In genomic region chr9:116701940-116702642, GRCh38 we compare ENCODE assay signal across 19 cellular contexts. TPM values are rescaled to one million over a fixed set of nuclear protein-coding genes. Genes with fewer than 3 reads are reported as not detected.
DNase-seq lines count a peak whose midpoint lies in the region; ATAC-seq and TF ChIP-seq lines count a peak whose summit lies in the region.
"Had no signal": no experiment of that assay in that cellular context is flagged by ENCODE, and none has a peak within 500 bp of the region (broad histone marks: within the 10 kb centered on the region; RNA-seq: fewer than 3 reads in every experiment).

No MANE protein-coding gene starts in this region.

- ATAC-seq in activated CD4-positive, alpha-beta T cell treated with anti-CD3 and anti-CD28 coated beads for 36 hours: peak; percentile 50
- peak in 2 of 4 experiments; percentile 42 to 61 for ATAC-seq in T-cell (replicated peaks in 1 of 4)
- ATAC-seq in foreskin keratinocyte: peak; percentile 55
- ATAC-seq: body of pancreas had no signal

- no peaks in the 10 kb centered on the region for H3K27me3 Mint-ChIP-seq in activated CD4-positive, alpha-beta T cell treated with anti-CD3 and anti-CD28 coated beads for 36 hours
- H3K27me3 Mint-ChIP-seq in T-cell: no peaks in the 10 kb centered on the region
- H3K27me3 Mint-ChIP-seq: activated naive CD8-positive, alpha-beta T cell treated with anti-CD3 and anti-CD28 coated beads, Interleukin-2, amount 10 ng/mL, durations not matched to agents 7 days and 5 days had no signal

- peaks cover 61% of the 10 kb centered on the region for H3K36me3 Mint-ChIP-seq in activated CD4-positive, alpha-beta T cell treated with anti-CD3 and anti-CD28 coated beads for 36 hours (ENCODE audit: low read depth)
- H3K36me3 Mint-ChIP-seq in T-cell: peaks cover 65% of the 10 kb centered on the region

- POLR2A ChIA-PET in activated CD4-positive, alpha-beta T cell treated with anti-CD3 and anti-CD28 coated beads for 36 hours (lab: Charles Lee): no interaction called here
- POLR2A ChIA-PET in T-cell (lab: Charles Lee): no interaction called here

- H3K9me3 Mint-ChIP-seq in activated CD4-positive, alpha-beta T cell treated with anti-CD3 and anti-CD28 coated beads for 36 hours (ENCODE audit: low read depth): peaks cover 17% of the 10 kb centered on the region
- peaks cover 0 to 5% (median 2%) of the 10 kb centered on the region in 3 donors for H3K9me3 Mint-ChIP-seq in T-cell
- H3K9me3 Mint-ChIP-seq: nephron progenitor cell had no signal

- no peak for TF ChIP-seq CTCF in foreskin keratinocyte (conservative IDR thresholded peaks at IDR 0.05)

- no peaks in the 10 kb centered on the region for H3K27me3 ChIP-seq in foreskin keratinocyte
- H3K27me3 ChIP-seq: body of pancreas had no signal

- H3K4me3 Mint-ChIP-seq in activated CD4-positive, alpha-beta T cell treated with anti-CD3 and anti-CD28 coated beads for 36 hours: no peak overlapping the region
- peak overlapping the region in 2 of 3 donors; percentile 29 to 33 for H3K4me3 Mint-ChIP-seq in T-cell
- H3K4me3 Mint-ChIP-seq: activated naive CD8-positive, alpha-beta T cell treated with anti-CD3 and anti-CD28 coated beads, Interleukin-2, amount 10 ng/mL, durations not matched to agents 7 days and 5 days; nephron progenitor cell had no signal

- H3K4me1 Mint-ChIP-seq in activated CD4-positive, alpha-beta T cell treated with anti-CD3 and anti-CD28 coated beads for 36 hours: peaks cover 31% of the 10 kb centered on the region
- H3K4me1 Mint-ChIP-seq in T-cell: peaks cover 23 to 31% (median 28%) of the 10 kb centered on the region in 3 donors
- H3K4me1 Mint-ChIP-seq: nephron progenitor cell had no signal

- no peak for DNase-seq in activated CD4-positive, alpha-beta T cell treated with anti-CD3 and anti-CD28 coated beads for 36 hours
- no peak for DNase-seq in activated CD4-positive, alpha-beta T cell treated with anti-CD3 and anti-CD28 coated beads, Interleukin-2, amount 50 U/mL, for 1 hour
- DNase-seq in EL: peak; percentile 31
- DNase-seq in T-cell: no peak
- DNase-seq in foreskin keratinocyte: peak; percentile 42 to 77
- no peak for DNase-seq in activated CD8-positive, alpha-beta memory T cell treated with anti-CD3 and anti-CD28 coated beads, Interleukin-2, amount 50 U/mL, for 48 hours
- DNase-seq in head of caudate nucleus: no peak
- no peak for DNase-seq in COR-L47 (lab: John Stamatoyannopoulos, UW)
- DNase-seq: activated naive CD8-positive, alpha-beta T cell treated with anti-CD3 and anti-CD28 coated beads, Interleukin-2, amount 10 ng/mL, durations not matched to agents 7 days and 5 days; body of pancreas; cortex of kidney; foreskin fibroblast; kidney glomerular epithelial cell; NCI-H82; nephron progenitor cell; posterior cingulate gyrus; stimulated activated CD4-positive, alpha-beta T cell treated with anti-CD3 and anti-CD28 coated beads, Interleukin-2, amount 100 ng/mL, for 48 hours; T1000 had no signal

- CTCF ChIA-PET in activated CD4-positive, alpha-beta T cell treated with anti-CD3 and anti-CD28 coated beads for 36 hours (lab: Charles Lee): no interaction called here
- CTCF ChIA-PET in T-cell (lab: Charles Lee): no interaction called here

- intact Hi-C loops in activated CD4-positive, alpha-beta T cell treated with anti-CD3 and anti-CD28 coated beads for 36 hours (cut with DNase I, micrococcal nuclease): no loop called here
- intact Hi-C loops in head of caudate nucleus (cut with DNase I): no loop called here

- H3K4me1 ChIP-seq in foreskin keratinocyte: peaks cover 25% of the 10 kb centered on the region

- H3K27ac ChIP-seq in foreskin keratinocyte: peak overlapping the region; percentile 8
- H3K27ac ChIP-seq: 22Rv1, body of pancreas had no signal

- H3K27ac Mint-ChIP-seq in activated CD4-positive, alpha-beta T cell treated with anti-CD3 and anti-CD28 coated beads for 36 hours: peak overlapping the region; percentile 56
- H3K27ac Mint-ChIP-seq in T-cell: peak overlapping the region; percentile 72 to 83
- H3K27ac Mint-ChIP-seq: activated naive CD8-positive, alpha-beta T cell treated with anti-CD3 and anti-CD28 coated beads, Interleukin-2, amount 10 ng/mL, durations not matched to agents 7 days and 5 days; nephron progenitor cell had no signal

RNA-seq across cellular contexts. Expression of gene TRIM32, which starts 15.0 kb away (rescaled TPM):
- total RNA-seq in activated CD4-positive, alpha-beta T cell treated with anti-CD3 and anti-CD28 coated beads for 36 hours: 10 to 100 TPM; 10.2 to 12.4 TPM
- 10 to 100 TPM in 4 of 5 donors, 1 to 10 TPM in 1; 7.7 to 23.4 (median 19.8) TPM for total RNA-seq in T-cell
- total RNA-seq in foreskin keratinocyte: 21.3 and 24.6 TPM in 2 replicates
- 9.0 and 10.0 TPM in 2 replicates for polyA plus RNA-seq in foreskin keratinocyte

Comparison
In these comparisons a context has a peak if more than half of its experiments do, and no peak if none do; other contexts are left out.
1. DNase-seq: peak in EL (single experiment) and foreskin keratinocyte (2 of 2); none in activated CD4-positive, alpha-beta T cell treated with anti-CD3 and anti-CD28 coated beads for 36 hours (single experiment), activated CD4-positive, alpha-beta T cell treated with anti-CD3 and anti-CD28 coated beads, Interleukin-2, amount 50 U/mL, for 1 hour (single experiment), T-cell (0 of 34), activated CD8-positive, alpha-beta memory T cell treated with anti-CD3 and anti-CD28 coated beads, Interleukin-2, amount 50 U/mL, for 48 hours (single experiment), head of caudate nucleus (0 of 42) and COR-L47 (single experiment).